9 cellular contexts compared by ENCODE assay signal in the genomic region with DNA sequence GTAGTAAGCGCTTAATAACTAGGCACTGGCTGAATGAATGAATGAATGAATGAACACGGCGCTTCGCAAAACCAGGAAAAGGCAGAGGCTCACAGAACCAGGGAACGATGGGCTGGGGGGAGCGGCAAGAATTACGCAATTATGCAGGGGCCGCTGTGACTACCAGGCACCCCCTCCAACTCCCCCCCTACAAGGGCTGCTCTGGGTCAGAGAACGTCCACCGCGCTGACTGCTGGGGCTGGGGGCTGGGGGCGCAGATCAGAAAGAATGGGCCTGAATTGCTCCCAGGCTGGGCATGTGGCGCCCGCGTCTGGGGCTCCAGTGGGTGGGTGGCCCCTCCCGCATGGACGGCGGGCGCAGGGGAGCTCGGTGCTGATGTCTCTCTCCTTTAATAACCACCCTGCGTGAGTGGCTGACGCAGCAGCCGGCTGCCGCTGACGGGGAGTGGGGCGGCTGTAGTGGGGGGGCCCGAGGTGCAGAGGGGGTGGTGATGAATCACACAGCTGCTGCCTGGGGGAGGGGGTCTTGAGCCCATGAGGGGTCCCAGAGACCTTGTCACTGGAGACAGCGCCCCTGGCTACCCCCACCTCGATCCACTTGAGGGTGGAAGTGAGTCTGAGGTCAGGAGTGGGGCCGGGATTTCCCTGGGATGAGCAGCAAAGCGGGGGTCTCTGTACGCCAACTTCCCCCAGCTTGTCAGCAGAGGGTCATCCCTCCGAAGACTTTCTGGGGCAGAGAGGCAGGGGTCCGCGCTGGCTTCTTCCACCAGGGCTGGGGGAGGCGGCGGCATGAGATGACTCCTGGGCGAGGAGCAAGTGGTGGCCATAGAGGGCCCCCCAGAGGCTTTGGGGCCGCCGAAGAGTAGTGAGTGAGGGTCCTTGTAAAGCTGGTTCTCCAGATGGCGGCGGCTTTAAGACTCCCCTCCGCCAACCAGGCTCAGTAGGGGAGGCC. TPM values are rescaled to one million over a fixed set of nuclear protein-coding genes. Genes with fewer than 3 reads are reported as not detected.
DNase-seq lines count a peak whose midpoint lies in the region; ATAC-seq and TF ChIP-seq lines count a peak whose summit lies in the region.
"Had no signal": no experiment of that assay in that cellular context is flagged by ENCODE, and none has a peak within 500 bp of the region (broad histone marks: within the 10 kb centered on the region; RNA-seq: fewer than 3 reads in every experiment).

No MANE protein-coding gene starts in this region.

- H3K9me3 ChIP-seq in CD4-positive, CD25-positive, alpha-beta regulatory T cell (ENCODE audit: control insufficient read depth in 2 of 2, low read length in 2 of 2): no peaks in the 10 kb centered on the region
- H3K9me3 ChIP-seq in NT2/D1 (ENCODE audit: insufficient read depth, low read length) (no peaks in the 10 kb centered on the region), neuronal stem cell (replicated peaks in 1 of 2; ENCODE audit: control insufficient read depth in 2 of 2, insufficient read depth in 1 of 2, low read depth in 1 of 2, low read length in 2 of 2) (no peaks in the 10 kb centered on the region)

- H4K91ac ChIP-seq in neuronal stem cell (ENCODE audit: low read depth, low read length, poor library complexity): peak overlapping the region; percentile 97

- no peak for DNase-seq in CD4-positive, CD25-positive, alpha-beta regulatory T cell
- DNase-seq in NT2/D1 (ENCODE audit: low read depth, low spot score): no peak
- DNase-seq in dorsolateral prefrontal cortex: peak in 2 of 10 donors; percentile 71 to 77
- no peak for DNase-seq in neuronal stem cell (ENCODE audit: low spot score)
- DNase-seq in NCI-H1436 treated with DMSO at 0.1 percent for 48 hours (lab: John Stamatoyannopoulos, UW): no peak
- DNase-seq in GM10266 (ENCODE audit: extremely low spot score): no peak

- H2BK120ac ChIP-seq in neuronal stem cell (ENCODE audit: low read depth, low read length): peak overlapping the region; percentile 73

- no peak overlapping the region for H3K4ac ChIP-seq in neuronal stem cell (ENCODE audit: low read length)

- peak overlapping the region; percentile 75 for H2BK12ac ChIP-seq in neuronal stem cell (ENCODE audit: low read length)

- peak overlapping the region; percentile 47 to 92 (median 80) for H3K4me3 Mint-ChIP-seq in CD4-positive, CD25-positive, alpha-beta regulatory T cell

- TF ChIP-seq CTCF in dorsolateral prefrontal cortex (IDR thresholded peaks at IDR 0.05 in 54 of 56, conservative IDR thresholded peaks at IDR 0.05 in 2 of 56; ENCODE audit: low read depth in 1 of 56, partially characterized antibody in 56 of 56): no peak
- TF ChIP-seq CTCF in GM10266 (IDR thresholded peaks at IDR 0.05; ENCODE audit: control insufficient read depth, insufficient read depth, low read depth, missing control alignments): no peak

- H3K36me3 ChIP-seq in CD4-positive, CD25-positive, alpha-beta regulatory T cell (ENCODE audit: control insufficient read depth, insufficient read depth, low read length): peaks cover 21% of the 10 kb centered on the region
- H3K36me3 ChIP-seq in NT2/D1 (ENCODE audit: insufficient read depth, insufficient read length, low read length): peaks cover 44% of the 10 kb centered on the region
- H3K36me3 ChIP-seq in neuronal stem cell (replicated peaks in 1 of 2; ENCODE audit: control insufficient read depth in 2 of 2, insufficient read depth in 2 of 2, low read length in 2 of 2): peaks cover 20 to 31% of the 10 kb centered on the region in 2 donors

- H3K27ac ChIP-seq in CD4-positive, CD25-positive, alpha-beta regulatory T cell (ENCODE audit: insufficient read depth, low read length, poor library complexity, severe bottlenecking): no peak overlapping the region
- H3K27ac ChIP-seq in dorsolateral prefrontal cortex (peak overlapping the region in 55 of 59 donors; percentile 85 to 100 (median 98)), neuronal stem cell (replicated peaks; ENCODE audit: low read length) (no peak overlapping the region)

- H3K36me3 Mint-ChIP-seq in CD4-positive, CD25-positive, alpha-beta regulatory T cell: peaks cover 25% of the 10 kb centered on the region

- no CpG with 5 or more reads among the region's 43 CpGs for WGBS in neuronal stem cell (ENCODE audit: extremely low coverage in 2 of 2, insufficient read length in 2 of 2, insufficient replicate concordance in 1 of 2), 2 donors

- H4K8ac ChIP-seq in neuronal stem cell (ENCODE audit: low read depth, low read length): no peak overlapping the region

- H3K9ac ChIP-seq in NT2/D1 (ENCODE audit: insufficient read length, low read depth): peak overlapping the region; percentile 86
- H3K9ac ChIP-seq in neuronal stem cell (ENCODE audit: low read depth, low read length, poor library complexity): peak overlapping the region; percentile 85

- ATAC-seq in CD4-positive, CD25-positive, alpha-beta regulatory T cell (ENCODE audit: low read depth in 2 of 2): no peak
- ATAC-seq in HG02973 (IDR thresholded peaks at IDR 0.05; ENCODE audit: unreplicated experiment) (no peak), GM19452 (IDR thresholded peaks at IDR 0.05; ENCODE audit: unreplicated experiment) (no peak)

- no peaks in the 10 kb centered on the region for H3K27me3 ChIP-seq in CD4-positive, CD25-positive, alpha-beta regulatory T cell (ENCODE audit: control insufficient read depth, insufficient read depth, low read length)
- H3K27me3 ChIP-seq in NT2/D1 (ENCODE audit: insufficient read depth, insufficient read length): peaks cover 15% of the 10 kb centered on the region
- H3K27me3 ChIP-seq in dorsolateral prefrontal cortex: no peaks in the 10 kb centered on the region
- H3K27me3 ChIP-seq in neuronal stem cell (ENCODE audit: control insufficient read depth in 3 of 3, insufficient read depth in 3 of 3, low read depth in 1 of 3, low read length in 3 of 3): peaks cover 0 to 2% (median 0%) of the 10 kb centered on the region in 3 experiments

- H3K27ac Mint-ChIP-seq in CD4-positive, CD25-positive, alpha-beta regulatory T cell: peak overlapping the region in 2 of 3 donors; percentile 20 to 65

- H3K4me1 ChIP-seq in CD4-positive, CD25-positive, alpha-beta regulatory T cell (ENCODE audit: control insufficient read depth, insufficient read depth, low read length, poor library complexity, severe bottlenecking): peaks cover 65% of the 10 kb centered on the region
- H3K4me1 ChIP-seq in NT2/D1 (ENCODE audit: insufficient read depth, insufficient read length) (peaks cover 49% of the 10 kb centered on the region), neuronal stem cell (ENCODE audit: control insufficient read depth in 2 of 2, insufficient read depth in 1 of 2, low read depth in 1 of 2, low read length in 2 of 2) (peaks cover 53 to 62% of the 10 kb centered on the region in 2 donors)

- peak overlapping the region; percentile 13 for H3K4me3 ChIP-seq in CD4-positive, CD25-positive, alpha-beta regulatory T cell (ENCODE audit: low read depth, low read length)
- peak overlapping the region; percentile 62 for H3K4me3 ChIP-seq in NT2/D1 (ENCODE audit: insufficient read length, low read depth)
- peak overlapping the region in 53 of 59 donors; percentile 39 to 84 (median 58) for H3K4me3 ChIP-seq in dorsolateral prefrontal cortex
- peak overlapping the region; percentile 47 to 81 for H3K4me3 ChIP-seq in neuronal stem cell (ENCODE audit: low read length in 2 of 2)

- H3K4me2 ChIP-seq in neuronal stem cell (ENCODE audit: insufficient read depth, low read length, poor library complexity, severe bottlenecking): peak overlapping the region; percentile 90

- peak overlapping the region; percentile 84 for H2BK5ac ChIP-seq in neuronal stem cell (ENCODE audit: low read length)

- peak overlapping the region; percentile 99 for H3K23ac ChIP-seq in neuronal stem cell (ENCODE audit: low read depth, low read length, poor library complexity)

- H3K9me3 Mint-ChIP-seq in CD4-positive, CD25-positive, alpha-beta regulatory T cell: peaks cover 0 to 2% (median 0%) of the 10 kb centered on the region in 7 donors

- peaks cover 18% of the 10 kb centered on the region for H3K79me1 ChIP-seq in neuronal stem cell (ENCODE audit: low read depth, low read length)

- H2AFZ ChIP-seq in neuronal stem cell (ENCODE audit: low read length): peak overlapping the region; percentile 81

- peak overlapping the region; percentile 96 for H2BK15ac ChIP-seq in neuronal stem cell (ENCODE audit: low read length)

- peak overlapping the region; percentile 99 for H2AK5ac ChIP-seq in neuronal stem cell (ENCODE audit: low read depth, low read length)

- intact Hi-C loops in dorsolateral prefrontal cortex (cut with DNase I): loop anchor here (1.0 kb wide), 2 partner anchors 18 to 23 kb away; no protein-coding TSS in a partner anchor

- H3K27me3 Mint-ChIP-seq in CD4-positive, CD25-positive, alpha-beta regulatory T cell: peaks cover 5% of the 10 kb centered on the region

- H3K14ac ChIP-seq in neuronal stem cell (ENCODE audit: low read length): peak overlapping the region; percentile 47

- H3K4me1 Mint-ChIP-seq in CD4-positive, CD25-positive, alpha-beta regulatory T cell: peaks cover 0 to 69% (median 26%) of the 10 kb centered on the region in 4 donors

- peak overlapping the region; percentile 86 for H3K18ac ChIP-seq in neuronal stem cell (ENCODE audit: low read length)

RNA-seq across cellular contexts. Expression of gene CIRBP, which starts 1.4 kb away (rescaled TPM):
- total RNA-seq in CD4-positive, CD25-positive, alpha-beta regulatory T cell: 497 TPM
- 100 to 1,000 TPM; 172 to 243 (median 210) TPM for polyA plus RNA-seq in CD4-positive, CD25-positive, alpha-beta regulatory T cell
- total RNA-seq in dorsolateral prefrontal cortex: 100 to 1,000 TPM; 215 to 736 (median 434) TPM
- 218 TPM for polyA plus RNA-seq in neuronal stem cell (2013, experiment 1 of 2)
- 217 TPM for polyA plus RNA-seq in neuronal stem cell (2013, experiment 2 of 2)

RNA-seq across cellular contexts. Expression of gene FAM174C, which starts 7.6 kb away (rescaled TPM):
- 44.2 TPM for total RNA-seq in CD4-positive, CD25-positive, alpha-beta regulatory T cell
- 10 to 100 TPM; 72.9 to 91.3 (median 88.4) TPM for polyA plus RNA-seq in CD4-positive, CD25-positive, alpha-beta regulatory T cell
- total RNA-seq in dorsolateral prefrontal cortex: 10 to 100 TPM; 16.2 to 44.5 (median 25.3) TPM
- polyA plus RNA-seq in neuronal stem cell (2013, experiment 1 of 2): 23.8 TPM
- polyA plus RNA-seq in neuronal stem cell (2013, experiment 2 of 2): 24.1 TPM

RNA-seq across cellular contexts. Expression of gene EFNA2, which starts 18.0 kb away (rescaled TPM):
- total RNA-seq in CD4-positive, CD25-positive, alpha-beta regulatory T cell: not detected
- not detected for polyA plus RNA-seq in CD4-positive, CD25-positive, alpha-beta regulatory T cell
- 1 to 10 TPM in 86 of 120 experiments, under 1 TPM in 22, not detected in 12; 0.51 to 3.8 (median 1.4) TPM for total RNA-seq in dorsolateral prefrontal cortex
- polyA plus RNA-seq in neuronal stem cell (2013, experiment 1 of 2): 41.4 TPM
- 40.6 TPM for polyA plus RNA-seq in neuronal stem cell (2013, experiment 2 of 2)
- total RNA-seq: myocyte had no signal

RNA-seq across cellular contexts. Expression of gene MIDN, which starts 19.3 kb away (rescaled TPM):
- total RNA-seq in CD4-positive, CD25-positive, alpha-beta regulatory T cell: 126 TPM
- polyA plus RNA-seq in CD4-positive, CD25-positive, alpha-beta regulatory T cell: 1 to 10 TPM; 1.4 to 3.4 (median 1.8) TPM
- 100 to 1,000 TPM in 4 of 120 experiments, 10 to 100 TPM in 116; 19.9 to 116 (median 36.5) TPM for total RNA-seq in dorsolateral prefrontal cortex
- 98.3 TPM for polyA plus RNA-seq in neuronal stem cell (2013, experiment 1 of 2)
- polyA plus RNA-seq in neuronal stem cell (2013, experiment 2 of 2): 99.9 TPM

RNA-seq across cellular contexts. Expression of gene ATP5F1D, which starts 26.2 kb away (rescaled TPM):
- total RNA-seq in CD4-positive, CD25-positive, alpha-beta regulatory T cell: 124 TPM
- 100 to 1,000 TPM; 208 to 236 (median 223) TPM for polyA plus RNA-seq in CD4-positive, CD25-positive, alpha-beta regulatory T cell
- 100 to 1,000 TPM; 170 to 316 (median 242) TPM for total RNA-seq in dorsolateral prefrontal cortex
- 106 TPM for polyA plus RNA-seq in neuronal stem cell (2013, experiment 1 of 2)
- polyA plus RNA-seq in neuronal stem cell (2013, experiment 2 of 2): 101 TPM

Comparison
In these comparisons a context has a peak if more than half of its experiments do, and no peak if none do; other contexts are left out.
1. H3K27ac ChIP-seq: peak in dorsolateral prefrontal cortex (55 of 59); none in CD4-positive, CD25-positive, alpha-beta regulatory T cell (single experiment) and neuronal stem cell (single experiment).
2. H3K4me3 ChIP-seq: peak in every context shown above with its lines; median percentile 64 in neuronal stem cell; 62 in NT2/D1; 58 in dorsolateral prefrontal cortex; 13 in CD4-positive, CD25-positive, alpha-beta regulatory T cell.